Comparison of ENCODE assay signal across 22 cellular contexts in genomic region chr15:58142827-58143226, GRCh38. TPM values are rescaled to one million over a fixed set of nuclear protein-coding genes. Genes with fewer than 3 reads are reported as not detected.
"Had no signal": no experiment of that assay in that cellular context is flagged by ENCODE, and none has a peak within 500 bp of the region (broad histone marks: within the 10 kb centered on the region; RNA-seq: fewer than 3 reads in every experiment).

No MANE protein-coding gene starts in this region.

- DNase-seq: Karpas-422; KG1; MG63; NCI-H1092 treated with DMSO at 0.1 percent for 48 hours; NCI-H1436; NCI-H187; NCI-H2029; NCI-H2081 treated with DMSO at 0.1 percent for 48 hours; NCI-H2171; NCI-H226; NCI-H446; NCI-H510A; NCI-H524 treated with DMSO at 0.1 percent for 48 hours; NCI-H69; NCI-H774; NK-92 treated with Interleukin-12 subunit alpha and Interleukin-12 subunit beta, amount 100 ng/mL, for 24 hours; Right ventricle myocardium superior; RPMI8226; SIG-M5 had no signal

- H3K4me3 ChIP-seq: MG63, SJSA1, SK-N-MC had no signal

- H3K27ac ChIP-seq: HL-60, SJSA1, SK-N-MC had no signal

- H3K36me3 ChIP-seq: MG63, SJSA1 had no signal

- H3K4me1 ChIP-seq: SJSA1 had no signal

- H3K9me3 ChIP-seq: MG63, SJSA1 had no signal

RNA-seq across cellular contexts. Expression of gene AQP9, which starts 4.6 kb away (rescaled TPM):
- total RNA-seq: SJSA1 had no signal
